Comparison of ENCODE assay signal across 27 cellular contexts in genomic region chr1:103198996-103199395, GRCh38.
"Had no signal": no experiment of that assay in that cellular context is flagged by ENCODE, and none has a peak within 500 bp of the region (broad histone marks: within the 10 kb centered on the region; RNA-seq: fewer than 3 reads in every experiment).

No MANE protein-coding gene starts in this region.

- DNase-seq: natural killer cell; occipital lobe; ovary; posterior cingulate gyrus; psoas muscle; right cardiac atrium; right lobe of liver; sigmoid colon; small intestine; stimulated activated CD4-positive, alpha-beta T cell treated with anti-CD3 and anti-CD28 coated beads, Interleukin-15, amount 100 ng/mL, for 24 hours; stimulated activated CD4-positive, alpha-beta T cell treated with anti-CD3 and anti-CD28 coated beads, Interleukin-2, amount 100 ng/mL, for 24 hours; stimulated activated CD4-positive, alpha-beta T cell treated with anti-CD3 and anti-CD28 coated beads, Interleukin-2, amount 100 ng/mL, for 48 hours; stimulated activated CD4-positive, alpha-beta T cell treated with anti-CD3 and anti-CD28 coated beads, Interleukin-4, amount 100 ng/mL, for 24 hours; stimulated activated naive B cell treated with anti-CD40 and anti-IgM and Interleukin-4, amounts not matched to agents 10 μg/mL and 1 μg/mL and 100 μg/mL, for 72 hours; stimulated activated naive CD4-positive, alpha-beta T cell treated with Interleukin-2 at 50 U/mL for 16 hours; stomach; thyroid gland; upper lobe of right lung; uterus had no signal

- H3K36me3 Mint-ChIP-seq: natural killer cell; neural progenitor cell; stimulated activated effector memory CD8-positive, alpha-beta T cell treated with anti-CD3 and anti-CD28 coated beads, Interleukin-12 subunit alpha, Interleukin-12 subunit beta, amount 100 ng/mL, for 72 hours; stimulated activated naive B cell treated with anti-CD40 and anti-IgM and Interleukin-4, amounts not matched to agents 10 μg/mL and 1 μg/mL and 100 μg/mL, for 72 hours had no signal

- H3K36me3 ChIP-seq: neural progenitor cell, ovary, right lobe of liver, sigmoid colon, stomach, thoracic aorta, thyroid gland, tibial nerve, upper lobe of right lung, uterus had no signal

- H3K4me2 ChIP-seq: neural progenitor cell had no signal

- H3K9me3 ChIP-seq: ovary, psoas muscle, right lobe of liver, sigmoid colon, stomach, thoracic aorta, thyroid gland, tibial nerve, upper lobe of right lung, uterus had no signal

- H3K27ac Mint-ChIP-seq: natural killer cell; nephron; neural progenitor cell; progenitor cell of endocrine pancreas; stimulated activated effector memory CD8-positive, alpha-beta T cell treated with anti-CD3 and anti-CD28 coated beads, Interleukin-12 subunit alpha, Interleukin-12 subunit beta, amount 100 ng/mL, for 72 hours; stimulated activated naive B cell treated with anti-CD40 and anti-IgM and Interleukin-4, amounts not matched to agents 10 μg/mL and 1 μg/mL and 100 μg/mL, for 72 hours; stimulated activated naive CD8-positive, alpha-beta T cell treated with anti-CD3 and anti-CD28 coated beads, Interleukin-15, Interleukin-2, amounts not matched to agents 100 ng/mL and 50 ng/mL, for 24 hours had no signal

- H3K27ac ChIP-seq: neural progenitor cell, ovary, parathyroid adenoma, psoas muscle, right lobe of liver, sigmoid colon, stomach, thoracic aorta, thyroid gland, tibial nerve, upper lobe of right lung, uterus had no signal

- H3K79me2 ChIP-seq: parathyroid adenoma had no signal

- H3K27me3 Mint-ChIP-seq: progenitor cell of endocrine pancreas; stimulated activated naive B cell treated with anti-CD40 and anti-IgM and Interleukin-4, amounts not matched to agents 10 μg/mL and 1 μg/mL and 100 μg/mL, for 72 hours; stimulated activated naive CD8-positive, alpha-beta T cell treated with anti-CD3 and anti-CD28 coated beads, Interleukin-15, Interleukin-2, amounts not matched to agents 100 ng/mL and 50 ng/mL, for 24 hours had no signal

- H3K4me1 Mint-ChIP-seq: natural killer cell; nephron; stimulated activated effector memory CD8-positive, alpha-beta T cell treated with anti-CD3 and anti-CD28 coated beads, Interleukin-12 subunit alpha, Interleukin-12 subunit beta, amount 100 ng/mL, for 72 hours; stimulated activated naive B cell treated with anti-CD40 and anti-IgM and Interleukin-4, amounts not matched to agents 10 μg/mL and 1 μg/mL and 100 μg/mL, for 72 hours had no signal

- H3K4me3 Mint-ChIP-seq: natural killer cell; nephron; neural progenitor cell; stimulated activated effector memory CD8-positive, alpha-beta T cell treated with anti-CD3 and anti-CD28 coated beads, Interleukin-12 subunit alpha, Interleukin-12 subunit beta, amount 100 ng/mL, for 72 hours; stimulated activated naive B cell treated with anti-CD40 and anti-IgM and Interleukin-4, amounts not matched to agents 10 μg/mL and 1 μg/mL and 100 μg/mL, for 72 hours; stimulated activated naive CD8-positive, alpha-beta T cell treated with anti-CD3 and anti-CD28 coated beads, Interleukin-15, Interleukin-2, amounts not matched to agents 100 ng/mL and 50 ng/mL, for 24 hours had no signal

- H2AFZ ChIP-seq: neural progenitor cell, parathyroid adenoma had no signal

- H3K4me1 ChIP-seq: neural progenitor cell, parathyroid adenoma, psoas muscle, right lobe of liver, sigmoid colon, stomach, thyroid gland, tibial nerve, upper lobe of right lung, uterus had no signal

- H3K4me3 ChIP-seq: neural progenitor cell, ovary, psoas muscle, right lobe of liver, sigmoid colon, stomach, thoracic aorta, thyroid gland, tibial nerve, upper lobe of right lung, uterus had no signal

- ATAC-seq: natural killer cell; psoas muscle; right cardiac atrium; right lobe of liver; stimulated activated effector memory CD8-positive, alpha-beta T cell treated with anti-CD3 and anti-CD28 coated beads, Interleukin-12 subunit alpha, Interleukin-12 subunit beta, amount 100 ng/mL, for 72 hours; stimulated activated naive B cell treated with anti-CD40 and anti-IgM and Interleukin-4, amounts not matched to agents 10 μg/mL and 1 μg/mL and 100 μg/mL, for 72 hours; upper lobe of right lung had no signal

- H3K9me3 Mint-ChIP-seq: nephron; neural progenitor cell; stimulated activated naive B cell treated with anti-CD40 and anti-IgM and Interleukin-4, amounts not matched to agents 10 μg/mL and 1 μg/mL and 100 μg/mL, for 72 hours; stimulated activated naive CD8-positive, alpha-beta T cell treated with anti-CD3 and anti-CD28 coated beads, Interleukin-15, Interleukin-2, amounts not matched to agents 100 ng/mL and 50 ng/mL, for 24 hours had no signal
